ENCODE assay signal across 12 cellular contexts in genomic region chr1:147771216-147772125, GRCh38. TPM values are rescaled to one million over a fixed set of nuclear protein-coding genes. Genes with fewer than 3 reads are reported as not detected.
DNase-seq lines count a peak whose midpoint lies in the region; ATAC-seq and TF ChIP-seq lines count a peak whose summit lies in the region.
"Had no signal": no experiment of that assay in that cellular context is flagged by ENCODE, and none has a peak within 500 bp of the region (broad histone marks: within the 10 kb centered on the region; RNA-seq: fewer than 3 reads in every experiment).

No MANE protein-coding gene starts in this region.

- H3K27ac Mint-ChIP-seq in stimulated activated effector memory CD8-positive, alpha-beta T cell treated with anti-CD3 and anti-CD28 coated beads, Interleukin-12 subunit alpha, Interleukin-12 subunit beta, amount 100 ng/mL, for 72 hours: no peak overlapping the region
- H3K27ac Mint-ChIP-seq in Calu3 (ENCODE audit: unreplicated experiment) (no peak overlapping the region), osteocyte (ENCODE audit: unreplicated experiment) (no peak overlapping the region)
- H3K27ac Mint-ChIP-seq: T-helper 17 cell had no signal

- H3K9me3 Mint-ChIP-seq in stimulated activated effector memory CD8-positive, alpha-beta T cell treated with anti-CD3 and anti-CD28 coated beads, Interleukin-12 subunit alpha, Interleukin-12 subunit beta, amount 100 ng/mL, for 72 hours: no peaks in the 10 kb centered on the region
- H3K9me3 Mint-ChIP-seq in Calu3 (ENCODE audit: low read depth, unreplicated experiment) (no peaks in the 10 kb centered on the region), osteocyte (ENCODE audit: unreplicated experiment) (no peaks in the 10 kb centered on the region)
- H3K9me3 Mint-ChIP-seq: activated T-cell treated with anti-CD3 and anti-CD28 coated beads, Interleukin-2, amount 50 U/mL, for 4 hours had no signal

- H3K27me3 ChIP-seq in SK-N-SH (ENCODE audit: insufficient read depth) (peaks cover 26% of the 10 kb centered on the region; the same call in 1 of the 2 replicates), heart right ventricle (no peaks in the 10 kb centered on the region)

- H3K4me3 Mint-ChIP-seq in stimulated activated effector memory CD8-positive, alpha-beta T cell treated with anti-CD3 and anti-CD28 coated beads, Interleukin-12 subunit alpha, Interleukin-12 subunit beta, amount 100 ng/mL, for 72 hours: no peak overlapping the region
- no peak overlapping the region for H3K4me3 Mint-ChIP-seq in Calu3 (ENCODE audit: low read depth, unreplicated experiment)
- H3K4me3 Mint-ChIP-seq in osteocyte (ENCODE audit: unreplicated experiment): no peak overlapping the region
- H3K4me3 Mint-ChIP-seq: activated T-cell treated with anti-CD3 and anti-CD28 coated beads, Interleukin-2, amount 50 U/mL, for 4 hours; T-helper 17 cell had no signal

- H3K4me2 ChIP-seq in SK-N-SH: no peak overlapping the region

- H3K27me3 Mint-ChIP-seq in Calu3 (ENCODE audit: unreplicated experiment) (peaks cover 30% of the 10 kb centered on the region), osteocyte (ENCODE audit: unreplicated experiment) (peaks cover 18% of the 10 kb centered on the region)

- intact Hi-C loops in heart right ventricle (cut with DNase I) (loop anchor here in 3 of 10 donors (2.0 to 5.0 kb wide), 4 partner anchors 44 to 121 kb away; no protein-coding TSS in a partner anchor), Calu3 (cut with micrococcal nuclease; ENCODE audit: unreplicated experiment) (no loop called here)

- no peak for DNase-seq in SK-N-SH
- peak; percentile 28 for DNase-seq in RWPE1 (ENCODE audit: low spot score)
- peak; percentile 77 to 79 for DNase-seq in heart right ventricle
- DNase-seq in stimulated activated effector memory CD8-positive, alpha-beta T cell treated with anti-CD3 and anti-CD28 coated beads, Interleukin-12 subunit alpha, Interleukin-12 subunit beta, amount 100 ng/mL, for 72 hours (ENCODE audit: low spot score in 2 of 2): no peak
- no peak for DNase-seq in Calu3
- no peak for DNase-seq in osteocyte (ENCODE audit: extremely low spot score, unreplicated experiment)
- no peak for DNase-seq in NCI-H1694 (lab: John Stamatoyannopoulos, UW)
- DNase-seq: activated T-cell treated with anti-CD3 and anti-CD28 coated beads, Interleukin-2, amount 50 U/mL, for 4 hours; dorsolateral prefrontal cortex; NCI-H446 treated with DMSO at 0.1 percent for 48 hours; T-helper 17 cell had no signal

- H3K27ac ChIP-seq in SK-N-SH (ENCODE audit: low read depth in 2 of 2, low read length in 1 of 2): no peak overlapping the region
- H3K27ac ChIP-seq in RWPE1: no peak overlapping the region
- peak overlapping the region in 8 of 10 donors; percentile 37 to 73 (median 62) for H3K27ac ChIP-seq in heart right ventricle

- no peak overlapping the region for H3K4me3 ChIP-seq in SK-N-SH (ENCODE audit: low read depth in 2 of 2, low read length in 1 of 2)
- H3K4me3 ChIP-seq in heart right ventricle: peak overlapping the region in 9 of 10 donors; percentile 15 to 47 (median 31)

- CTCF ChIA-PET in SK-N-SH (lab: Yijun Ruan, JAX) (no interaction called here), RWPE1 (lab: Yijun Ruan, JAX) (no interaction called here), Calu3 (lab: Charles Lee) (no interaction called here)

- POLR2A ChIA-PET in SK-N-SH (lab: Yijun Ruan, JAX): no interaction called here
- POLR2A ChIA-PET in RWPE1 (lab: Yijun Ruan, JAX; ENCODE audit: low non-redundant PET): no interaction called here

- H3K9ac ChIP-seq in SK-N-SH: no peak overlapping the region

- no peaks in the 10 kb centered on the region for H3K36me3 Mint-ChIP-seq in stimulated activated effector memory CD8-positive, alpha-beta T cell treated with anti-CD3 and anti-CD28 coated beads, Interleukin-12 subunit alpha, Interleukin-12 subunit beta, amount 100 ng/mL, for 72 hours
- H3K36me3 Mint-ChIP-seq in Calu3 (ENCODE audit: insufficient read depth, unreplicated experiment): no peaks in the 10 kb centered on the region
- H3K36me3 Mint-ChIP-seq in osteocyte (ENCODE audit: unreplicated experiment): no peaks in the 10 kb centered on the region

- H4K20me1 ChIP-seq in SK-N-SH (ENCODE audit: insufficient read depth): no peaks in the 10 kb centered on the region

- H3K36me3 ChIP-seq in SK-N-SH (replicated peaks in 1 of 2; ENCODE audit: control insufficient read depth in 1 of 2, insufficient read depth in 2 of 2, low read length in 1 of 2) (no peaks in the 10 kb centered on the region), heart right ventricle (no peaks in the 10 kb centered on the region)

- TF ChIP-seq RAD21 in SK-N-SH (IDR thresholded peaks at IDR 0.05; ENCODE audit: low read length): no peak

- H3K4me1 Mint-ChIP-seq in stimulated activated effector memory CD8-positive, alpha-beta T cell treated with anti-CD3 and anti-CD28 coated beads, Interleukin-12 subunit alpha, Interleukin-12 subunit beta, amount 100 ng/mL, for 72 hours: peaks cover 19% of the 10 kb centered on the region
- H3K4me1 Mint-ChIP-seq in Calu3 (ENCODE audit: low read depth, unreplicated experiment) (no peaks in the 10 kb centered on the region), osteocyte (ENCODE audit: unreplicated experiment) (peaks cover 18% of the 10 kb centered on the region)

- 1% methylated on average over 10 of the region's 10 CpGs for WGBS in SK-N-SH (ENCODE audit: low lambda C conversion rate)
- WGBS in heart right ventricle, 2 donors: 44 to 52% methylated on average over 10 of the region's 10 CpGs

- ATAC-seq in SK-N-SH treated with all-trans-retinoic acid at 6 μM for 48 hours (peak; percentile 19; the same call in 2 of the 3 replicates), heart right ventricle (peak; percentile 84 to 98 (median 95))
- peak; percentile 69 for ATAC-seq in stimulated activated effector memory CD8-positive, alpha-beta T cell treated with anti-CD3 and anti-CD28 coated beads, Interleukin-12 subunit alpha, Interleukin-12 subunit beta, amount 100 ng/mL, for 72 hours
- ATAC-seq: T-helper 17 cell had no signal

- no peaks in the 10 kb centered on the region for H3K79me2 ChIP-seq in SK-N-SH (ENCODE audit: insufficient read depth)

- BruUV-seq in Calu3 (replicated peaks; lab: Mats Ljungman, UMichigan): no TSS peak

- TF ChIP-seq CTCF in SK-N-SH (IDR thresholded peaks at IDR 0.05) (no peak), RWPE1 (conservative IDR thresholded peaks at IDR 0.05; ENCODE audit: low read depth) (no peak), heart right ventricle (IDR thresholded peaks at IDR 0.05) (no peak), Calu3 (IDR thresholded peaks at IDR 0.05; ENCODE audit: unreplicated experiment) (no peak), osteocyte (IDR thresholded peaks at IDR 0.05) (no peak)

- H3K9me2 ChIP-seq in SK-N-SH: no peaks in the 10 kb centered on the region

- no peaks in the 10 kb centered on the region for H3F3A ChIP-seq in SK-N-SH (replicated peaks; ENCODE audit: insufficient read depth)

- no peak for TF ChIP-seq EP300 in SK-N-SH (IDR thresholded peaks at IDR 0.05; ENCODE audit: borderline replicate concordance in 1 of 2, low read depth in 1 of 2, low read length in 1 of 2)

- H3K4me1 ChIP-seq in SK-N-SH (ENCODE audit: control insufficient read depth in 1 of 2, insufficient read depth in 2 of 2, low read depth in 1 of 2, low read length in 1 of 2) (no peaks in the 10 kb centered on the region), heart right ventricle (peaks cover 0 to 77% (median 50%) of the 10 kb centered on the region in 9 donors)

- no peak overlapping the region for H2AFZ ChIP-seq in SK-N-SH (ENCODE audit: low read depth)

- H3K9me3 ChIP-seq in SK-N-SH (no peaks in the 10 kb centered on the region), heart right ventricle (no peaks in the 10 kb centered on the region)

TF ChIP-seq in SK-N-SH treated with all-trans-retinoic acid at 6 μM for 48 hours, 23 proteins besides CTCF, POLR2A, EP300 and RAD21:
- TF ChIP-seq TOX (CRISPR knock-in tag; IDR thresholded peaks at IDR 0.05; ENCODE audit: borderline replicate concordance) (no peak), OSR1 (CRISPR knock-in tag; IDR thresholded peaks at IDR 0.05) (no peak)
TF ChIP-seq in SK-N-SH treated with all-trans-retinoic acid at 6 μM for 48 hours: peak in this region for 0.

TF ChIP-seq in SK-N-SH, 30 proteins besides CTCF, POLR2A, EP300 and RAD21:
- TF ChIP-seq ELF1 (IDR thresholded peaks at IDR 0.05): no peak
- TF ChIP-seq MAX (IDR thresholded peaks at IDR 0.05; ENCODE audit: low read depth): no peak
- no peak for TF ChIP-seq FOXJ3 (CRISPR knock-in tag; IDR thresholded peaks at IDR 0.05)
- no peak for TF ChIP-seq SIN3A (IDR thresholded peaks at IDR 0.05; ENCODE audit: borderline replicate concordance, low read depth, low read length)
- TF ChIP-seq NFIC (IDR thresholded peaks at IDR 0.05; ENCODE audit: borderline replicate concordance): no peak
- TF ChIP-seq RFX5 (IDR thresholded peaks at IDR 0.05; ENCODE audit: low read length): no peak
- no peak for TF ChIP-seq MXI1 (IDR thresholded peaks at IDR 0.05; ENCODE audit: low read depth, low read length)
- TF ChIP-seq FOXM1 (IDR thresholded peaks at IDR 0.05; ENCODE audit: low read depth): no peak
- no peak for TF ChIP-seq YY1 (IDR thresholded peaks at IDR 0.05; ENCODE audit: low read depth)
- no peak for TF ChIP-seq USF1 (IDR thresholded peaks at IDR 0.05; ENCODE audit: borderline replicate concordance, low read depth)
- TF ChIP-seq JUND (IDR thresholded peaks at IDR 0.05): no peak
- TF ChIP-seq MEF2A (IDR thresholded peaks at IDR 0.05; ENCODE audit: borderline replicate concordance, low read depth): no peak

RNA-seq across cellular contexts. Expression of gene GJA5, which starts 11.1 kb away (rescaled TPM):
- polyA plus RNA-seq in SK-N-SH (2012; rRNA removed) (not detected in 2 replicates), heart right ventricle (10 to 100 TPM in 1 of 2 donors, 1 to 10 TPM in 1; 4.8 to 10.0 TPM)
- not detected in 2 replicates for polyA plus RNA-seq in SK-N-SH (2012; cell fraction: cytosol; rRNA removed)
- polyA plus RNA-seq in SK-N-SH (2012; cell fraction: nucleus; rRNA removed): not detected in 2 replicates
- total RNA-seq in heart right ventricle (10 to 100 TPM in 8 of 10 donors, 1 to 10 TPM in 2; 7.6 to 20.0 (median 12.8) TPM), Calu3 (2022) (not detected in 2 replicates), osteocyte (not detected in 2 replicates)
- total RNA-seq: activated T-cell treated with anti-CD3 and anti-CD28 coated beads, Interleukin-2, amount 50 U/mL, for 4 hours; T-helper 17 cell had no signal

Comparison
In these comparisons a context has a peak if more than half of its experiments do, and no peak if none do; other contexts are left out.
1. ATAC-seq: peak in every context shown above with its lines; median percentile 95 in heart right ventricle; 69 in stimulated activated effector memory CD8-positive, alpha-beta T cell treated with anti-CD3 and anti-CD28 coated beads, Interleukin-12 subunit alpha, Interleukin-12 subunit beta, amount 100 ng/mL, for 72 hours; 19 in SK-N-SH treated with all-trans-retinoic acid at 6 μM for 48 hours.
2. DNase-seq: peak in RWPE1 (single experiment) and heart right ventricle (2 of 2); none in SK-N-SH (single experiment), stimulated activated effector memory CD8-positive, alpha-beta T cell treated with anti-CD3 and anti-CD28 coated beads, Interleukin-12 subunit alpha, Interleukin-12 subunit beta, amount 100 ng/mL, for 72 hours (0 of 2), Calu3 (single experiment), osteocyte (single experiment) and NCI-H1694 (single experiment).
3. H3K27ac ChIP-seq: peak in heart right ventricle (8 of 10); none in SK-N-SH (0 of 2) and RWPE1 (single experiment).
4. H3K4me3 ChIP-seq: peak in heart right ventricle (9 of 10); none in SK-N-SH (0 of 2).